ENCODE assay signal across 8 cellular contexts in genomic region chr12:56042430-56043203, GRCh38. TPM values are rescaled to one million over a fixed set of nuclear protein-coding genes. Genes with fewer than 3 reads are reported as not detected.
DNase-seq lines count a peak whose midpoint lies in the region; ATAC-seq and TF ChIP-seq lines count a peak whose summit lies in the region.

No MANE protein-coding gene starts in this region.

- H3K27me3 Mint-ChIP-seq in activated CD4-positive, alpha-beta memory T cell treated with anti-CD3 and anti-CD28 coated beads for 36 hours, result no peaks in the 10 kb centered on the region

- intact Hi-C loops in activated CD4-positive, alpha-beta memory T cell treated with anti-CD3 and anti-CD28 coated beads for 36 hours (cut with micrococcal nuclease), result loop anchor here (5.0 to 10.0 kb wide), 2 partner anchors 180 to 592 kb away; partner anchors contain the start of genes BAZ2A, NABP2 and RNF41

- no peak for ATAC-seq in HG03442 (IDR thresholded peaks at IDR 0.05; ENCODE audit: unreplicated experiment)

- no peaks in the 10 kb centered on the region for H3K9me3 Mint-ChIP-seq in activated CD4-positive, alpha-beta memory T cell treated with anti-CD3 and anti-CD28 coated beads for 36 hours

- peaks cover 34% of the 10 kb centered on the region for H3K36me3 Mint-ChIP-seq in activated CD4-positive, alpha-beta memory T cell treated with anti-CD3 and anti-CD28 coated beads for 36 hours

- peak overlapping the region; percentile 98 for H3K27ac Mint-ChIP-seq in activated CD4-positive, alpha-beta memory T cell treated with anti-CD3 and anti-CD28 coated beads for 36 hours

- no peaks in the 10 kb centered on the region for H3K27me3 ChIP-seq in right atrium auricular region

- H3K27ac ChIP-seq in right atrium auricular region, result peak overlapping the region; percentile 94 to 96
- peak overlapping the region; percentile 84 to 99 (median 96) for H3K27ac ChIP-seq in skin epidermis

- peaks cover 23% of the 10 kb centered on the region for H3K36me3 ChIP-seq in right atrium auricular region

- H3K9me3 ChIP-seq in right atrium auricular region, result no peaks in the 10 kb centered on the region

- CTCF ChIA-PET in activated CD4-positive, alpha-beta memory T cell treated with anti-CD3 and anti-CD28 coated beads for 36 hours (lab: Charles Lee), result no interaction called here

- POLR2A ChIA-PET in activated CD4-positive, alpha-beta memory T cell treated with anti-CD3 and anti-CD28 coated beads for 36 hours (lab: Charles Lee), result no interaction called here

- H3K4me3 Mint-ChIP-seq in activated CD4-positive, alpha-beta memory T cell treated with anti-CD3 and anti-CD28 coated beads for 36 hours, result peak overlapping the region; percentile 98

- TF ChIP-seq CTCF in HFF-Myc (IDR thresholded peaks at IDR 0.05; ENCODE audit: low read depth, low read length, missing control alignments), result no peak
- TF ChIP-seq CTCF in right atrium auricular region (IDR thresholded peaks at IDR 0.05), result no peak

- H3K4me3 ChIP-seq in HFF-Myc (replicated peaks; ENCODE audit: low read depth, low read length) (peak overlapping the region; percentile 95), right atrium auricular region (peak overlapping the region; percentile 81 to 92), skin epidermis (peak overlapping the region; percentile 56 to 92 (median 79))

- peaks cover 0 to 18% of the 10 kb centered on the region in 2 donors for H3K4me1 ChIP-seq in right atrium auricular region

- DNase-seq in HFF-Myc (ENCODE audit: extremely low read depth, low read depth) (no peak), right atrium auricular region (ENCODE audit: low spot score) (no peak), MV-4-11 (lab: John Stamatoyannopoulos, UW) (no peak), pons (ENCODE audit: low spot score) (no peak), AG20443 (ENCODE audit: low spot score) (no peak)
- DNase-seq in activated CD4-positive, alpha-beta memory T cell treated with anti-CD3 and anti-CD28 coated beads for 36 hours, result no peak

- H3K4me1 Mint-ChIP-seq in activated CD4-positive, alpha-beta memory T cell treated with anti-CD3 and anti-CD28 coated beads for 36 hours (ENCODE audit: low read depth), result peaks cover 53% of the 10 kb centered on the region

RNA-seq across cellular contexts. Expression of gene RPS26, which starts 0.9 kb away (rescaled TPM):
- 10 to 100 TPM; 28.1 to 40.7 TPM for total RNA-seq in activated CD4-positive, alpha-beta memory T cell treated with anti-CD3 and anti-CD28 coated beads for 36 hours
- 1,000 to 10,000 TPM in 1 of 2 donors, 100 to 1,000 TPM in 1; 134 to 1,492 TPM for total RNA-seq in right atrium auricular region

RNA-seq across cellular contexts. Expression of gene IKZF4, which starts 21.8 kb away (rescaled TPM):
- 10 to 100 TPM; 14.4 to 15.1 TPM for total RNA-seq in activated CD4-positive, alpha-beta memory T cell treated with anti-CD3 and anti-CD28 coated beads for 36 hours
- 1 to 10 TPM; 2.6 to 3.9 TPM for total RNA-seq in right atrium auricular region

RNA-seq across cellular contexts. Expression of gene ERBB3, which starts 37.3 kb away (rescaled TPM):
- under 1 TPM; 0.82 to 0.86 TPM for total RNA-seq in activated CD4-positive, alpha-beta memory T cell treated with anti-CD3 and anti-CD28 coated beads for 36 hours
- 1 to 10 TPM; 3.2 to 7.2 TPM for total RNA-seq in right atrium auricular region

RNA-seq across cellular contexts. Expression of gene SUOX, which starts 45.5 kb away (rescaled TPM):
- 1 to 10 TPM; 2.4 to 2.7 TPM for total RNA-seq in activated CD4-positive, alpha-beta memory T cell treated with anti-CD3 and anti-CD28 coated beads for 36 hours
- 10 to 100 TPM; 23.9 to 37.7 TPM for total RNA-seq in right atrium auricular region
